Comparison of ENCODE assay signal across 2 cellular contexts in genomic region chr17:75124819-75125162, GRCh38.
TF ChIP-seq lines count a peak whose summit lies in the region.

No MANE protein-coding gene starts in this region.

TF ChIP-seq in SK-N-SH treated with all-trans-retinoic acid at 6 μM for 48 hours, 23 proteins besides CTCF, POLR2A, EP300 and RAD21 (continued from another document):
- no peak for TF ChIP-seq TSHZ2 (CRISPR knock-in tag; IDR thresholded peaks at IDR 0.05)
- TF ChIP-seq CSDC2 (CRISPR knock-in tag; IDR thresholded peaks at IDR 0.05), result no peak
- no peak for TF ChIP-seq OSR1 (CRISPR knock-in tag; IDR thresholded peaks at IDR 0.05)
- no peak for TF ChIP-seq ARNTL (CRISPR knock-in tag; IDR thresholded peaks at IDR 0.05; ENCODE audit: borderline replicate concordance, low read depth)
- TF ChIP-seq PATZ1 (CRISPR knock-in tag; IDR thresholded peaks at IDR 0.05; ENCODE audit: borderline replicate concordance), result no peak
- TF ChIP-seq ZNF565 (CRISPR knock-in tag; conservative IDR thresholded peaks at IDR 0.05; ENCODE audit: low read depth), result no peak
- no peak for TF ChIP-seq RARB (CRISPR knock-in tag; IDR thresholded peaks at IDR 0.05)
- TF ChIP-seq PPARA (CRISPR knock-in tag; IDR thresholded peaks at IDR 0.05; ENCODE audit: borderline replicate concordance), result no peak
- no peak for TF ChIP-seq CREB5 (CRISPR knock-in tag; IDR thresholded peaks at IDR 0.05; ENCODE audit: low read depth)
- TF ChIP-seq CSRNP3 (CRISPR knock-in tag; IDR thresholded peaks at IDR 0.05), result no peak
- no peak for TF ChIP-seq ZNF8 (CRISPR knock-in tag; IDR thresholded peaks at IDR 0.05)
- TF ChIP-seq ISL1 (CRISPR knock-in tag; IDR thresholded peaks at IDR 0.05), result no peak
- TF ChIP-seq ESRRG (CRISPR knock-in tag; IDR thresholded peaks at IDR 0.05), result no peak

TF ChIP-seq in SK-N-SH, 30 proteins besides CTCF, POLR2A, EP300 and RAD21 (continued from another document):
- no peak for TF ChIP-seq REST (IDR thresholded peaks at IDR 0.05; ENCODE audit: low read depth, low read length)
- TF ChIP-seq FOXJ3 (CRISPR knock-in tag; IDR thresholded peaks at IDR 0.05), result no peak
- TF ChIP-seq ELF1 (IDR thresholded peaks at IDR 0.05), result no peak
- TF ChIP-seq SMC3 (IDR thresholded peaks at IDR 0.05; ENCODE audit: low read depth, low read length), result no peak
- no peak for TF ChIP-seq MAX (IDR thresholded peaks at IDR 0.05; ENCODE audit: low read depth)
- no peak for TF ChIP-seq GATA2 (CRISPR knock-in tag; IDR thresholded peaks at IDR 0.05)
- no peak for TF ChIP-seq TEAD4 (IDR thresholded peaks at IDR 0.05; ENCODE audit: borderline replicate concordance, insufficient read depth)
- TF ChIP-seq FOSL2 (IDR thresholded peaks at IDR 0.05; ENCODE audit: borderline replicate concordance, low read depth), result no peak
- no peak for TF ChIP-seq GABPA (IDR thresholded peaks at IDR 0.05; ENCODE audit: low read depth)
- no peak for TF ChIP-seq CHD2 (IDR thresholded peaks at IDR 0.05; ENCODE audit: low read length, partially characterized antibody)
- no peak for TF ChIP-seq USF1 (IDR thresholded peaks at IDR 0.05; ENCODE audit: borderline replicate concordance, low read depth)
- no peak for TF ChIP-seq ZBTB33 (IDR thresholded peaks at IDR 0.05; ENCODE audit: borderline replicate concordance, low read depth)
- TF ChIP-seq PBX3 (IDR thresholded peaks at IDR 0.05), result no peak
- no peak for TF ChIP-seq TAF1 (IDR thresholded peaks at IDR 0.05; ENCODE audit: borderline replicate concordance, low read depth, low read length)
- TF ChIP-seq USF2 (IDR thresholded peaks at IDR 0.05; ENCODE audit: borderline replicate concordance, low read depth, low read length), result no peak
- no peak for TF ChIP-seq RFX5 (IDR thresholded peaks at IDR 0.05; ENCODE audit: low read length)
- no peak for TF ChIP-seq POLR2AphosphoS5 (IDR thresholded peaks at IDR 0.05; ENCODE audit: low read depth, low read length)
TF ChIP-seq in SK-N-SH: peak in this region for 0.
